Comparison of ENCODE assay signal across 8 cellular contexts in genomic region chr3:51538459-51539290, GRCh38.
A peak's percentile ranks its signal among the peaks of the same experiment; 100 is the strongest.
DNase-seq lines count a peak whose midpoint lies in the region; ATAC-seq lines count a peak whose summit lies in the region.

TSS of gene RAD54L2 (plus strand) at chr3:51538719. CDS start at chr3:51590421, 51,702 bp downstream.

- peak; percentile 85 for DNase-seq in 8988T
- DNase-seq in NCI-H2196 treated with DMSO at 0.1 percent for 48 hours (lab: John Stamatoyannopoulos, UW; ENCODE audit: unreplicated experiment): peak; percentile 20
- peak; percentile 52 for DNase-seq in activated CD4-positive, CD25-positive, alpha-beta regulatory T cell treated with anti-CD3 and anti-CD28 coated beads, Interleukin-2, amount 50 U/mL, for 16 hours (ENCODE audit: low read depth, low spot score)
- peak; percentile 62 for DNase-seq in central memory CD4-positive, alpha-beta T cell
- DNase-seq in islet precursor cell: peak; percentile 92
- peak; percentile 81 for DNase-seq in stimulated activated CD4-positive, alpha-beta T cell treated with anti-CD3 and anti-CD28 coated beads, Interleukin-12 subunit alpha, Interleukin-12 subunit beta, amount 100 ng/mL, for 4 hours

- ATAC-seq in GM18499 (IDR thresholded peaks at IDR 0.05; ENCODE audit: insufficient read depth, unreplicated experiment) (peak; percentile 40), HG02970 (IDR thresholded peaks at IDR 0.05; ENCODE audit: low FRiP score, unreplicated experiment) (peak; percentile 88)

Comparison
In these comparisons a context has a peak if more than half of its experiments do, and no peak if none do; other contexts are left out.
1. Peak in every context shown above with its lines: DNase-seq and ATAC-seq.
2. DNase-seq: peak in every context shown above with its lines; median percentile 92 in islet precursor cell; 85 in 8988T; 81 in stimulated activated CD4-positive, alpha-beta T cell treated with anti-CD3 and anti-CD28 coated beads, Interleukin-12 subunit alpha, Interleukin-12 subunit beta, amount 100 ng/mL, for 4 hours; 62 in central memory CD4-positive, alpha-beta T cell; 52 in activated CD4-positive, CD25-positive, alpha-beta regulatory T cell treated with anti-CD3 and anti-CD28 coated beads, Interleukin-2, amount 50 U/mL, for 16 hours; 20 in NCI-H2196 treated with DMSO at 0.1 percent for 48 hours.